ENCODE assay signal across 35 cellular contexts in the genomic region with DNA sequence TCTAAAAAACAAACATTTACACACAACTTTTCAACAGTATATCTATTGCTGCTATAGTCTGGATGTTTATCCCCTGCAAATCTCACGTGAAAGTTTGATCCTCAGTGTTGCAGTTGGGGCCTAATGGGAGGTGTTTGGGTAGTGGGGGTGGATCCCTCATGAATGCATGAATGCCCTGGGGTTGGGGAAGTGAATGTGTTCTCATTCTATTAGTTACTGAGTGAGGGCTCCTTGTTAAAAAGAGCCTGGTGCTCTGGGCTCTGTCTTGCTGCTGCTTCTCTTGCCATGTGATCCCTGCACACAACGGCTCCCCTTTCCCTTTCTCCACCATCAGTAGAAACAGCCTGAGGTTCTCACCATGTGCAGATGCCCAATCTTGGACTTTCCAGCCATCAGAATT.
"Had no signal": no experiment of that assay in that cellular context is flagged by ENCODE, and none has a peak within 500 bp of the region (broad histone marks: within the 10 kb centered on the region; RNA-seq: fewer than 3 reads in every experiment).

No MANE protein-coding gene starts in this region.

- H3K4me3 ChIP-seq: body of pancreas, breast epithelium, PC-9 had no signal

- H3K27ac Mint-ChIP-seq: activated CD4-positive, alpha-beta memory T cell treated with anti-CD3 and anti-CD28 coated beads, Interleukin-2, amount 10 ng/mL, durations not matched to agents 7 days and 5 days; activated naive CD4-positive, alpha-beta T cell treated with anti-CD3 and anti-CD28 coated beads, Interleukin-2, amount 50 U/mL, for 24 hours; activated naive CD8-positive, alpha-beta T cell treated with anti-CD3 and anti-CD28 coated beads, Interleukin-2, amount 10 ng/mL, durations not matched to agents 7 days and 5 days; activated T-helper 2 cell treated with anti-CD3 and anti-CD28 coated beads, Interferon-gamma antibody, Interleukin-2, Interleukin-4, amounts not matched to agents 10 μg/mL and 5 μg/mL and 100 μg/mL, durations not matched to agents 14 hours and 24 hours and 36 hours had no signal

- H3K9me3 Mint-ChIP-seq: activated CD4-positive, alpha-beta memory T cell treated with anti-CD3 and anti-CD28 coated beads, Interleukin-2, amount 10 ng/mL, durations not matched to agents 7 days and 5 days; activated naive CD8-positive, alpha-beta T cell treated with anti-CD3 and anti-CD28 coated beads, Interleukin-2, amount 10 ng/mL, durations not matched to agents 7 days and 5 days; activated T-helper 2 cell treated with anti-CD3 and anti-CD28 coated beads, Interferon-gamma antibody, Interleukin-2, Interleukin-4, amounts not matched to agents 10 μg/mL and 5 μg/mL and 100 μg/mL, durations not matched to agents 14 hours and 24 hours and 36 hours had no signal

- H3K9me3 ChIP-seq: body of pancreas, breast epithelium had no signal

- H3K36me3 ChIP-seq: breast epithelium had no signal

- H3K9ac ChIP-seq: KMS-11 had no signal

- H3K27me3 ChIP-seq: body of pancreas, breast epithelium had no signal

- H3K4me1 ChIP-seq: breast epithelium had no signal

- H2AFZ ChIP-seq: PC-9 had no signal

- H3K27ac ChIP-seq: body of pancreas, breast epithelium, KMS-11, PC-9, RWPE1, VCaP had no signal

- H3K36me3 Mint-ChIP-seq: activated naive CD4-positive, alpha-beta T cell treated with anti-CD3 and anti-CD28 coated beads, Interleukin-2, amount 50 U/mL, for 24 hours; activated naive CD8-positive, alpha-beta T cell treated with anti-CD3 and anti-CD28 coated beads, Interleukin-2, amount 10 ng/mL, durations not matched to agents 7 days and 5 days had no signal

- FAIRE-seq: astrocyte, RCC 7860 had no signal

- ATAC-seq: body of pancreas, Right ventricle myocardium inferior, SK-N-SH treated with all-trans-retinoic acid at 6 μM for 48 hours had no signal

- H3K4me3 Mint-ChIP-seq: activated CD4-positive, alpha-beta memory T cell treated with anti-CD3 and anti-CD28 coated beads, Interleukin-2, amount 10 ng/mL, durations not matched to agents 7 days and 5 days; activated naive CD4-positive, alpha-beta T cell treated with anti-CD3 and anti-CD28 coated beads, Interleukin-2, amount 50 U/mL, for 24 hours; activated naive CD8-positive, alpha-beta T cell treated with anti-CD3 and anti-CD28 coated beads, Interleukin-2, amount 10 ng/mL, durations not matched to agents 7 days and 5 days had no signal

- H3K27me3 Mint-ChIP-seq: activated CD4-positive, alpha-beta memory T cell treated with anti-CD3 and anti-CD28 coated beads, Interleukin-2, amount 10 ng/mL, durations not matched to agents 7 days and 5 days had no signal

- H3K4me2 ChIP-seq: KMS-11, PC-9 had no signal

- H3K4me1 Mint-ChIP-seq: activated CD4-positive, alpha-beta memory T cell treated with anti-CD3 and anti-CD28 coated beads, Interleukin-2, amount 10 ng/mL, durations not matched to agents 7 days and 5 days; activated naive CD4-positive, alpha-beta T cell treated with anti-CD3 and anti-CD28 coated beads, Interleukin-2, amount 50 U/mL, for 24 hours; activated naive CD8-positive, alpha-beta T cell treated with anti-CD3 and anti-CD28 coated beads, Interleukin-2, amount 10 ng/mL, durations not matched to agents 7 days and 5 days had no signal

- DNase-seq: activated CD4-positive, alpha-beta memory T cell treated with anti-CD3 and anti-CD28 coated beads, Interleukin-2, amount 10 ng/mL, durations not matched to agents 7 days and 5 days; activated CD4-positive, alpha-beta T cell treated with anti-CD3 and anti-CD28 coated beads for 1 hour; activated CD4-positive, alpha-beta T cell treated with anti-CD3 and anti-CD28 coated beads for 48 hours; activated CD4-positive, CD25-positive, alpha-beta regulatory T cell; activated CD8-positive, alpha-beta memory T cell treated with anti-CD3 and anti-CD28 coated beads for 24 hours; activated gamma-delta T cell; activated naive CD4-positive, alpha-beta T cell treated with Interleukin-2 at 50 U/mL for 16 hours; activated naive CD8-positive, alpha-beta T cell treated with anti-CD3 and anti-CD28 coated beads, Interleukin-2, amount 10 ng/mL, durations not matched to agents 7 days and 5 days; activated T-cell treated with anti-CD3 and anti-CD28 coated beads, Interleukin-2, amount 50 U/mL, for 1 hour; amygdala; body of pancreas; NCI-H1092 treated with DMSO at 0.1 percent for 48 hours; NCI-H1417; NCI-H146; NCI-H187; NCI-H2081; NCI-H2171 treated with DMSO at 0.1 percent for 48 hours; NCI-H226; NCI-H446 treated with DMSO at 0.1 percent for 48 hours; NCI-H524; PC-9; SIG-M5; T-helper 1 cell; T-helper 2 cell; T-helper 9 cell had no signal
